ENCODE assay signal across 12 cellular contexts in the genomic region with DNA sequence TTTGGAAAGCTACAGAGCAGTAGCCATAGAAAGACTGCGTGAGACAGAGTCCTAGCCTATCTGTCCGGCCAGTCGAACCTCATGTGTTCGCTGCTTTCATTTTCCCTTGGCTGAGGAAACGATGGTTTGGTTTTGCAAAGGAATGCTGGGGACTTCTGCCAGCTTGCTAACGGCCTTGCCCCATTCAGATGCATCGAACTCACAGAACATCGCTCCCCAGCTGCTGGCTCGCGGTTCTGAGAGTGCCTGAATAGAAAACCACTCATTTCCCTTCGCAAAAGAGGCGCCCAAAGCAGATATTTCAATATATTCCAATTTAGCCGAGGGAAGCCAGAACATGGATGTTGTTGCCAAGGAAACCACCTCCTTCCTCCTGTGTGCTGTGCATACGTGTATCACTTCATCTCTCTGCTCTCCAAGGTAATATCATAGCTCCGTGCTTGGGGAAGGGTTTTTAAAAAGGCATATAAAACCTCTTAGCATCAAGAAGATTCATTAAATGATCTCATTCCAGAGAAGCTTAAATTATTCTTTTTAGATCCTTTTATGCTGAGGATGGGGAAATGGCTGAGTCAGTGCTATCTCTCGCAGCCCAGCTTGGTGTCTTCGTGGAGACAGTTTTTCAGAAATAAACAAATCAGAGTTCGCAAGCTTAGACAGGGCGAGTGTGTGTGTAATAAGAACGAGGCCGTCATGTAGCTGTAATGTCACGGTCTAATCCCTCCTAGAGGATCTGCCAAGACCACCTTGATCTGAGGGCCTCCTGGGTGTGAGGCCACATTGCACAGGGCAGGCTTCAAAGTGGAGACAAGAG.
DNase-seq lines count a peak whose midpoint lies in the region; ATAC-seq and TF ChIP-seq lines count a peak whose summit lies in the region.
"Had no signal": no experiment of that assay in that cellular context is flagged by ENCODE, and none has a peak within 500 bp of the region (broad histone marks: within the 10 kb centered on the region; RNA-seq: fewer than 3 reads in every experiment).

No MANE protein-coding gene starts in this region.

- no peak overlapping the region for H3K4me3 ChIP-seq in fibroblast of pulmonary artery (replicated peaks; ENCODE audit: low read depth, low read length)

- ATAC-seq in GM18520 (IDR thresholded peaks at IDR 0.05; ENCODE audit: unreplicated experiment) (no peak), HG03378 (IDR thresholded peaks at IDR 0.05; ENCODE audit: unreplicated experiment) (no peak), GM19455 (IDR thresholded peaks at IDR 0.05; ENCODE audit: unreplicated experiment) (no peak)

- DNase-seq in AG09319 (ENCODE audit: extremely low read depth, low read depth) (peak; percentile 77), RPMI7951 (ENCODE audit: low read depth) (peak; percentile 65), fibroblast of pulmonary artery (ENCODE audit: low read depth) (peak; percentile 59), pons (ENCODE audit: low spot score) (peak; percentile 60), KBM-7 (no peak)
- DNase-seq: activated CD4-positive, alpha-beta T cell treated with anti-CD3 and anti-CD28 coated beads, Interleukin-2, amount 50 U/mL, for 4 hours; Caco-2; NCI-H1436 treated with DMSO at 0.1 percent for 48 hours; SHP77 treated with DMSO at 0.1 percent for 48 hours had no signal

- in situ Hi-C loops in KBM-7 (cut with MboI; ENCODE audit: low pct_unique_long_range_greater_than_20kb, low sequenced_read_pairs) = no loop called here

- no peak for TF ChIP-seq CTCF in AG09319 (IDR thresholded peaks at IDR 0.05; ENCODE audit: low read depth, low read length)
- TF ChIP-seq CTCF in fibroblast of pulmonary artery (IDR thresholded peaks at IDR 0.05; ENCODE audit: low read length, missing control alignments) = no peak
